ENCODE assay signal across 8 cellular contexts in genomic region chr21:17612565-17613241, GRCh38. TPM values are rescaled to one million over a fixed set of nuclear protein-coding genes. Genes with fewer than 3 reads are reported as not detected.
DNase-seq lines count a peak whose midpoint lies in the region; ATAC-seq and TF ChIP-seq lines count a peak whose summit lies in the region.

Gene BTG3, minus strand, starts transcription at chr21:17612901. Its CDS starts 3,757 bp downstream, at chr21:17609144.

- 2% methylated on average over 81 of the region's 102 CpGs for WGBS in smooth muscle cell (ENCODE audit: low lambda C conversion rate)

- H3K79me2 ChIP-seq in smooth muscle cell (ENCODE audit: low read depth), result peaks cover 36% of the 10 kb centered on the region

- TF ChIP-seq CTCF in VCaP (conservative IDR thresholded peaks at IDR 0.05) (no peak), breast epithelium (IDR thresholded peaks at IDR 0.05) (no peak), smooth muscle cell (IDR thresholded peaks at IDR 0.05; ENCODE audit: borderline replicate concordance, insufficient read depth, poor library complexity, severe bottlenecking) (no peak)

- intact Hi-C loops in breast epithelium (cut with DNase I; ENCODE audit: low total_unique reads), result no loop called here

- H3K27me3 ChIP-seq in breast epithelium (no peaks in the 10 kb centered on the region), smooth muscle cell (ENCODE audit: low read depth) (no peaks in the 10 kb centered on the region)

- H3K4me3 ChIP-seq in breast epithelium, result peak within 1 kb of the TSS; percentile 91 to 96 (median 92)
- H3K4me3 ChIP-seq in smooth muscle cell, result peak within 1 kb of the TSS; percentile 91

- H3K9me3 ChIP-seq in breast epithelium (no peaks in the 10 kb centered on the region), smooth muscle cell (replicated peaks; ENCODE audit: low read depth) (no peaks in the 10 kb centered on the region)

- peak; percentile 81 for TF ChIP-seq POLR2A in breast epithelium (IDR thresholded peaks at IDR 0.05)

- DNase-seq in NCI-H510A (lab: John Stamatoyannopoulos, UW) (peak; percentile 18), NCI-H510A treated with DMSO at 0.1 percent for 48 hours (lab: John Stamatoyannopoulos, UW) (no peak), NCI-H1930 (lab: John Stamatoyannopoulos, UW) (peak; percentile 45 to 82), breast epithelium (ENCODE audit: low spot score in 2 of 2) (peak; percentile 50 to 61), iPS-NIHi7 (ENCODE audit: extremely low spot score) (peak; percentile 95), smooth muscle cell (lab: John Stamatoyannopoulos, UW; ENCODE audit: unreplicated experiment) (peak; percentile 59)

- peaks cover 34% of the 10 kb centered on the region for H4K20me1 ChIP-seq in smooth muscle cell (ENCODE audit: low read depth)

- H3K4me1 ChIP-seq in breast epithelium (no peaks in the 10 kb centered on the region), smooth muscle cell (ENCODE audit: low read depth) (peaks cover 8% of the 10 kb centered on the region)

- peak within 1 kb of the TSS; percentile 99 for H3K9ac ChIP-seq in smooth muscle cell (ENCODE audit: low read depth)

- H3K4me2 ChIP-seq in smooth muscle cell, result peak within 1 kb of the TSS; percentile 97

- peak; percentile 65 for ATAC-seq in HG02884 (IDR thresholded peaks at IDR 0.05; ENCODE audit: unreplicated experiment)

- H3F3A ChIP-seq in smooth muscle cell (ENCODE audit: low read depth), result peaks cover 16% of the 10 kb centered on the region

- peak within 1 kb of the TSS; percentile 85 for H2AFZ ChIP-seq in smooth muscle cell (ENCODE audit: low read depth)

- H3K36me3 ChIP-seq in breast epithelium (no peaks in the 10 kb centered on the region), smooth muscle cell (ENCODE audit: low read depth) (no peaks in the 10 kb centered on the region)

- H3K27ac ChIP-seq in VCaP (peak within 1 kb of the TSS; percentile 49; the same call in 1 of the 2 replicates), breast epithelium (peak within 1 kb of the TSS; percentile 96 to 97), smooth muscle cell (ENCODE audit: low read depth) (peak within 1 kb of the TSS; percentile 99)

RNA-seq across cellular contexts. Expression of gene BTG3, which starts in this region (rescaled TPM):
- total RNA-seq in breast epithelium (10 to 100 TPM; 34.1 to 60.0 (median 55.6) TPM), smooth muscle cell (119 and 145 TPM in 2 replicates)
- polyA plus RNA-seq in smooth muscle cell, result 99.1 and 103 TPM in 2 replicates

Comparison
In these comparisons a context has a peak if more than half of its experiments do, and no peak if none do; other contexts are left out.
1. H3K27ac ChIP-seq: peak in every context shown above with its lines; median percentile 99 in smooth muscle cell; 96 in breast epithelium; 49 in VCaP.